In genomic region chrX:120457766-120458180, GRCh38 we compare ENCODE assay signal across 8 cellular contexts. TPM values are rescaled to one million over a fixed set of nuclear protein-coding genes. Genes with fewer than 3 reads are reported as not detected.
DNase-seq lines count a peak whose midpoint lies in the region; ATAC-seq, FAIRE-seq and TF ChIP-seq lines count a peak whose summit lies in the region.

No MANE protein-coding gene starts in this region.

- TF ChIP-seq CTCF in epithelial cell of proximal tubule (conservative IDR thresholded peaks at IDR 0.05; ENCODE audit: low read depth, low read length), result no peak

- no peak for DNase-seq in activated CD8-positive, alpha-beta memory T cell treated with anti-CD3 and anti-CD28 coated beads, Interleukin-2, amount 10 ng/mL, durations not matched to agents 7 days and 5 days
- no peak for DNase-seq in activated CD8-positive, alpha-beta memory T cell treated with anti-CD3 and anti-CD28 coated beads for 24 hours
- DNase-seq in NCI-H446 treated with DMSO at 0.1 percent for 48 hours (lab: John Stamatoyannopoulos, UW), result peak; percentile 12
- peak; percentile 62 for DNase-seq in epithelial cell of proximal tubule (ENCODE audit: low read depth)
- DNase-seq in GM19239 (ENCODE audit: insufficient read length, low spot score), result no peak
- no peak for DNase-seq in dermis blood vessel endothelial cell
- DNase-seq in stimulated activated CD4-positive, alpha-beta T cell treated with anti-CD3 and anti-CD28 coated beads, Interleukin-4, amount 100 ng/mL, for 1 hour, result no peak

- peaks cover 13% of the 10 kb centered on the region for H3K36me3 Mint-ChIP-seq in activated CD8-positive, alpha-beta memory T cell treated with anti-CD3 and anti-CD28 coated beads, Interleukin-2, amount 10 ng/mL, durations not matched to agents 7 days and 5 days

- peak; percentile 57 for ATAC-seq in activated CD8-positive, alpha-beta memory T cell treated with anti-CD3 and anti-CD28 coated beads, Interleukin-2, amount 10 ng/mL, durations not matched to agents 7 days and 5 days
- ATAC-seq in HG02852 (IDR thresholded peaks at IDR 0.05; ENCODE audit: unreplicated experiment), result peak; percentile 92

- no peak overlapping the region for H3K4me3 ChIP-seq in epithelial cell of proximal tubule (ENCODE audit: low read depth, low read length)

- H3K4me1 Mint-ChIP-seq in activated CD8-positive, alpha-beta memory T cell treated with anti-CD3 and anti-CD28 coated beads, Interleukin-2, amount 10 ng/mL, durations not matched to agents 7 days and 5 days, result peaks cover 41% of the 10 kb centered on the region

- FAIRE-seq in GM19239 (lab: Jason Lieb, UNC), result no peak

- CTCF ChIA-PET in activated CD8-positive, alpha-beta memory T cell treated with anti-CD3 and anti-CD28 coated beads, Interleukin-2, amount 10 ng/mL, durations not matched to agents 7 days and 5 days (lab: Charles Lee), result interaction anchor here (0.8 to 2.3 kb wide), 3 partner anchors 10 to 244 kb away, joined by 3 to 5 read pairs (median 4); no protein-coding TSS in a partner anchor

- peak overlapping the region; percentile 19 for H3K27ac Mint-ChIP-seq in activated CD8-positive, alpha-beta memory T cell treated with anti-CD3 and anti-CD28 coated beads, Interleukin-2, amount 10 ng/mL, durations not matched to agents 7 days and 5 days

- no peaks in the 10 kb centered on the region for H3K9me3 Mint-ChIP-seq in activated CD8-positive, alpha-beta memory T cell treated with anti-CD3 and anti-CD28 coated beads, Interleukin-2, amount 10 ng/mL, durations not matched to agents 7 days and 5 days (ENCODE audit: low read depth)

- no peaks in the 10 kb centered on the region for H3K27me3 Mint-ChIP-seq in activated CD8-positive, alpha-beta memory T cell treated with anti-CD3 and anti-CD28 coated beads, Interleukin-2, amount 10 ng/mL, durations not matched to agents 7 days and 5 days

- no peak overlapping the region for H3K4me3 Mint-ChIP-seq in activated CD8-positive, alpha-beta memory T cell treated with anti-CD3 and anti-CD28 coated beads, Interleukin-2, amount 10 ng/mL, durations not matched to agents 7 days and 5 days

RNA-seq across cellular contexts. Expression of gene LAMP2, which starts 11.3 kb away (rescaled TPM):
- total RNA-seq in activated CD8-positive, alpha-beta memory T cell treated with anti-CD3 and anti-CD28 coated beads, Interleukin-2, amount 10 ng/mL, durations not matched to agents 7 days and 5 days, result 10 to 100 TPM; 41.2 to 44.7 TPM
- 59.6 and 66.6 TPM in 2 replicates for total RNA-seq in epithelial cell of proximal tubule
- total RNA-seq in dermis blood vessel endothelial cell, result 125 and 139 TPM in 2 replicates

Comparison
In these comparisons a context has a peak if more than half of its experiments do, and no peak if none do; other contexts are left out.
1. DNase-seq: peak in NCI-H446 treated with DMSO at 0.1 percent for 48 hours (single experiment) and epithelial cell of proximal tubule (single experiment); none in activated CD8-positive, alpha-beta memory T cell treated with anti-CD3 and anti-CD28 coated beads, Interleukin-2, amount 10 ng/mL, durations not matched to agents 7 days and 5 days (single experiment), activated CD8-positive, alpha-beta memory T cell treated with anti-CD3 and anti-CD28 coated beads for 24 hours (single experiment), GM19239 (single experiment), dermis blood vessel endothelial cell (single experiment) and stimulated activated CD4-positive, alpha-beta T cell treated with anti-CD3 and anti-CD28 coated beads, Interleukin-4, amount 100 ng/mL, for 1 hour (single experiment).